Comparison of ENCODE assay signal across 1 cellular context in genomic region chr1:116677474-116678062, GRCh38.
TF ChIP-seq lines count a peak whose summit lies in the region.

No MANE protein-coding gene starts in this region.

TF ChIP-seq in K562, 482 proteins besides CTCF, POLR2A, EP300 and RAD21 (continued from another document):
- TF ChIP-seq STAG1 (CRISPR knock-in tag; IDR thresholded peaks at IDR 0.05; ENCODE audit: borderline replicate concordance) = no peak
- no peak for TF ChIP-seq ESRRB (CRISPR knock-in tag; IDR thresholded peaks at IDR 0.05; ENCODE audit: borderline replicate concordance)
- no peak for TF ChIP-seq SNRNP70 (optimal IDR thresholded peaks at IDR 0.05; ENCODE audit: low read depth, low read length)
- TF ChIP-seq ZNF165 (CRISPR knock-in tag; IDR thresholded peaks at IDR 0.05; ENCODE audit: borderline replicate concordance) = no peak
- TF ChIP-seq ZKSCAN3 (CRISPR knock-in tag; IDR thresholded peaks at IDR 0.05) = no peak
- no peak for TF ChIP-seq NR1H2 (CRISPR knock-in tag; IDR thresholded peaks at IDR 0.05)
- no peak for TF ChIP-seq NONO (IDR thresholded peaks at IDR 0.05; ENCODE audit: low read depth in 2 of 2, low read length in 1 of 2)
TF ChIP-seq in K562: peak in this region for 0.
